ENCODE assay signal across 10 cellular contexts in the genomic region with DNA sequence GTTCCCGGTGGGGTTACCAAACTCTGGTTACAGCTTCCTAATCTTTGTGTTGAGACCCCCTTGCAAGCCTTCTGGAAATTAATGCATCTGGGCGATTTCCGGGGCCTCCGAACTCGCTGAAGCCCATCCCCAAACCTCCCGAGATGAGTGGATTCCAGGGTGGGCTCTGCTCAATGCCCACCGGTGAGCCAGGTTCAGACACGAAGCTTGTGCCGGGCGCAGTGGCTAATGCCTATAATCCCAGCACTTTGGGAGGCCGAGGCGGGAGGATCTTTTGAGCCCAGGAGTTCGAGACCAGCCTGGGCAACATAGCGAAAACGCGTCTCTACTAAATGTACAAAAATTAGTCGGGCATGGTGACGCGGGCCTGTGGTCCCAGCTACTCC. TPM values are rescaled to one million over a fixed set of nuclear protein-coding genes. Genes with fewer than 3 reads are reported as not detected.
DNase-seq lines count a peak whose midpoint lies in the region; ATAC-seq, FAIRE-seq and TF ChIP-seq lines count a peak whose summit lies in the region.
"Had no signal": no experiment of that assay in that cellular context is flagged by ENCODE, and none has a peak within 500 bp of the region (broad histone marks: within the 10 kb centered on the region; RNA-seq: fewer than 3 reads in every experiment).

No MANE protein-coding gene starts in this region.

- H3K4me1 Mint-ChIP-seq in GM23338 = peaks cover 8% of the 10 kb centered on the region
- H3K4me1 Mint-ChIP-seq in activated T-helper 2 cell treated with anti-CD3 and anti-CD28 coated beads, Interferon-gamma antibody, Interleukin-2, Interleukin-4, amounts not matched to agents 10 μg/mL and 5 μg/mL and 100 μg/mL, durations not matched to agents 14 hours and 24 hours and 36 hours (ENCODE audit: low read depth) = peaks cover 20% of the 10 kb centered on the region

- intact Hi-C loops in activated T-helper 2 cell treated with anti-CD3 and anti-CD28 coated beads, Interferon-gamma antibody, Interleukin-2, Interleukin-4, amounts not matched to agents 10 μg/mL and 5 μg/mL and 100 μg/mL, durations not matched to agents 14 hours and 24 hours and 36 hours (cut with micrococcal nuclease) = loop anchor here (1.0 to 5.0 kb wide), 7 partner anchors 35 to 1035 kb away; partner anchors contain the start of gene FOCAD

- no CpG with 5 or more reads among the region's 19 CpGs for WGBS in iPS DF 6.9 (ENCODE audit: insufficient coverage, insufficient read length)
- WGBS in small intestine, 3 donors = 81 to 84% (median 82%) methylated on average over 19 of the region's 19 CpGs

- H3K4me3 ChIP-seq in GM23338 (peak overlapping the region; percentile 55), iPS DF 6.9 (ENCODE audit: low read length) (peak overlapping the region; percentile 24; the same call in 1 of the 2 replicates), small intestine (ENCODE audit: low read depth in 1 of 2, low read length in 2 of 2) (peak overlapping the region in 1 of 2 donors; percentile 53)

- no peak for TF ChIP-seq CTCF in GM23338 (conservative IDR thresholded peaks at IDR 0.05; ENCODE audit: low read depth in 2 of 2)

- FAIRE-seq in small intestine (lab: Jason Lieb, UNC) = no peak
- FAIRE-seq: endometrium had no signal

- peaks cover 8% of the 10 kb centered on the region; the same call in 1 of the 2 replicates for H3K27me3 ChIP-seq in GM23338 (ENCODE audit: insufficient read depth)
- H3K27me3 ChIP-seq in iPS DF 6.9 (ENCODE audit: control insufficient read depth, insufficient read depth, low read length) = no peaks in the 10 kb centered on the region
- H3K27me3 ChIP-seq in small intestine (ENCODE audit: control insufficient read depth in 2 of 2, insufficient read depth in 2 of 2, low read length in 2 of 2) = no peaks in the 10 kb centered on the region

- DNase-seq in GM23338 (ENCODE audit: low spot score) = no peak
- DNase-seq in activated T-helper 2 cell treated with anti-CD3 and anti-CD28 coated beads, Interferon-gamma antibody, Interleukin-2, Interleukin-4, amounts not matched to agents 10 μg/mL and 5 μg/mL and 100 μg/mL, durations not matched to agents 14 hours and 24 hours and 36 hours (ENCODE audit: low spot score) = no peak
- DNase-seq in iPS DF 6.9 (ENCODE audit: low read depth, low spot score) = no peak
- DNase-seq in small intestine = no peak
- no peak for DNase-seq in MV-4-11 (lab: John Stamatoyannopoulos, UW)
- no peak for DNase-seq in NCI-H2171 treated with DMSO at 0.1 percent for 48 hours (lab: John Stamatoyannopoulos, UW)
- DNase-seq in UCSD-AML1 (lab: John Stamatoyannopoulos, UW; ENCODE audit: unreplicated experiment) = no peak

- no peak overlapping the region for H3K27ac Mint-ChIP-seq in GM23338
- H3K27ac Mint-ChIP-seq in activated T-helper 2 cell treated with anti-CD3 and anti-CD28 coated beads, Interferon-gamma antibody, Interleukin-2, Interleukin-4, amounts not matched to agents 10 μg/mL and 5 μg/mL and 100 μg/mL, durations not matched to agents 14 hours and 24 hours and 36 hours = peak overlapping the region; percentile 56
- H3K27ac Mint-ChIP-seq: IgD-negative memory B cell had no signal

- no peaks in the 10 kb centered on the region for H3K36me3 Mint-ChIP-seq in GM23338 (ENCODE audit: low read depth)
- peaks cover 10% of the 10 kb centered on the region for H3K36me3 Mint-ChIP-seq in activated T-helper 2 cell treated with anti-CD3 and anti-CD28 coated beads, Interferon-gamma antibody, Interleukin-2, Interleukin-4, amounts not matched to agents 10 μg/mL and 5 μg/mL and 100 μg/mL, durations not matched to agents 14 hours and 24 hours and 36 hours (ENCODE audit: low read depth)
- H3K36me3 Mint-ChIP-seq: IgD-negative memory B cell had no signal

- peaks cover 12% of the 10 kb centered on the region for H3K27me3 Mint-ChIP-seq in GM23338 (ENCODE audit: insufficient read depth, low read depth, poor library complexity)
- H3K27me3 Mint-ChIP-seq in activated T-helper 2 cell treated with anti-CD3 and anti-CD28 coated beads, Interferon-gamma antibody, Interleukin-2, Interleukin-4, amounts not matched to agents 10 μg/mL and 5 μg/mL and 100 μg/mL, durations not matched to agents 14 hours and 24 hours and 36 hours (ENCODE audit: low read depth) = peaks cover 3% of the 10 kb centered on the region
- H3K27me3 Mint-ChIP-seq: IgD-negative memory B cell had no signal

- peaks cover 5% of the 10 kb centered on the region; the same call in 1 of the 2 replicates for H3F3A ChIP-seq in GM23338 (replicated peaks; ENCODE audit: low read depth)

- H3K79me2 ChIP-seq in GM23338 (replicated peaks; ENCODE audit: insufficient read depth) = no peaks in the 10 kb centered on the region

- no peaks in the 10 kb centered on the region for H3K9me3 Mint-ChIP-seq in GM23338
- no peaks in the 10 kb centered on the region for H3K9me3 Mint-ChIP-seq in activated T-helper 2 cell treated with anti-CD3 and anti-CD28 coated beads, Interferon-gamma antibody, Interleukin-2, Interleukin-4, amounts not matched to agents 10 μg/mL and 5 μg/mL and 100 μg/mL, durations not matched to agents 14 hours and 24 hours and 36 hours
- H3K9me3 Mint-ChIP-seq: IgD-negative memory B cell had no signal

- ATAC-seq in GM23338 = no peak
- ATAC-seq in HG02870 (IDR thresholded peaks at IDR 0.05; ENCODE audit: unreplicated experiment) = no peak

- peak overlapping the region; percentile 61 for H3K4me3 Mint-ChIP-seq in GM23338
- H3K4me3 Mint-ChIP-seq in activated T-helper 2 cell treated with anti-CD3 and anti-CD28 coated beads, Interferon-gamma antibody, Interleukin-2, Interleukin-4, amounts not matched to agents 10 μg/mL and 5 μg/mL and 100 μg/mL, durations not matched to agents 14 hours and 24 hours and 36 hours (ENCODE audit: low read depth) = peak overlapping the region; percentile 37

- H3K4me1 ChIP-seq in GM23338 (ENCODE audit: insufficient read depth) = peaks cover 21% of the 10 kb centered on the region
- H3K4me1 ChIP-seq in iPS DF 6.9 (ENCODE audit: control insufficient read depth, insufficient read depth, low read length) = no peaks in the 10 kb centered on the region; the same call in 1 of the 2 replicates
- H3K4me1 ChIP-seq in small intestine (ENCODE audit: control insufficient read depth in 2 of 2, insufficient read depth in 1 of 2, low read depth in 1 of 2, low read length in 1 of 2) = no peaks in the 10 kb centered on the region

- no peaks in the 10 kb centered on the region for H4K20me1 ChIP-seq in GM23338 (replicated peaks; ENCODE audit: insufficient read depth)

- peak overlapping the region; percentile 92 for H2AFZ ChIP-seq in GM23338

- peak overlapping the region; percentile 79 for H3K4me2 ChIP-seq in GM23338

- H3K27ac ChIP-seq in GM23338 (ENCODE audit: low read depth) (no peak overlapping the region), iPS DF 6.9 (ENCODE audit: low read length) (no peak overlapping the region), small intestine (ENCODE audit: low read depth in 1 of 2, low read length in 1 of 2) (peak overlapping the region; percentile 52 to 74)

- H3K36me3 ChIP-seq in GM23338 (ENCODE audit: insufficient read depth) = no peaks in the 10 kb centered on the region
- H3K36me3 ChIP-seq in iPS DF 6.9 (ENCODE audit: control insufficient read depth, insufficient read depth, low read length) = no peaks in the 10 kb centered on the region
- H3K36me3 ChIP-seq in small intestine (ENCODE audit: control insufficient read depth in 2 of 2, insufficient read depth in 2 of 2, low read length in 2 of 2) = no peaks in the 10 kb centered on the region

- no peaks in the 10 kb centered on the region for H3K9me2 ChIP-seq in GM23338 (ENCODE audit: insufficient read depth)

- no peaks in the 10 kb centered on the region for H3K9me3 ChIP-seq in iPS DF 6.9 (ENCODE audit: control insufficient read depth, insufficient read depth, low read length)
- no peaks in the 10 kb centered on the region for H3K9me3 ChIP-seq in small intestine (ENCODE audit: control insufficient read depth, low read depth)

TF ChIP-seq in GM23338, 12 proteins besides CTCF, POLR2A, EP300 and RAD21 (continues in another document):
- TF ChIP-seq REST (IDR thresholded peaks at IDR 0.05; ENCODE audit: unreplicated experiment) = no peak
- TF ChIP-seq NANOG (IDR thresholded peaks at IDR 0.05; ENCODE audit: borderline replicate concordance) = no peak
- TF ChIP-seq STAT1 (IDR thresholded peaks at IDR 0.05; ENCODE audit: unreplicated experiment) = no peak

RNA-seq across cellular contexts. Expression of gene HACD4, which starts 0.4 kb away (rescaled TPM):
- total RNA-seq in GM23338 (2014; rRNA removed; shearing (Covaris generic)) = 2.2 and 2.5 TPM in 2 replicates
- polyA plus RNA-seq in GM23338 (2016; fragmentation: Nextera tagmentation; extraction: Ambion mirVana) (1.3 and 1.7 TPM in 2 replicates), small intestine (under 1 TPM; 0.22 to 0.94 (median 0.81) TPM)
- total RNA-seq in activated T-helper 2 cell treated with anti-CD3 and anti-CD28 coated beads, Interferon-gamma antibody, Interleukin-2, Interleukin-4, amounts not matched to agents 10 μg/mL and 5 μg/mL and 100 μg/mL, durations not matched to agents 14 hours and 24 hours and 36 hours = 2.2 and 2.4 TPM in 2 replicates

RNA-seq across cellular contexts. Expression of gene IFNB1, which starts 45.9 kb away (rescaled TPM):
- total RNA-seq in GM23338 (2014; rRNA removed; shearing (Covaris generic)) = not detected in 2 replicates
- not detected in 2 replicates for polyA plus RNA-seq in GM23338 (2016; fragmentation: Nextera tagmentation; extraction: Ambion mirVana)
- not detected in 2 replicates for total RNA-seq in activated T-helper 2 cell treated with anti-CD3 and anti-CD28 coated beads, Interferon-gamma antibody, Interleukin-2, Interleukin-4, amounts not matched to agents 10 μg/mL and 5 μg/mL and 100 μg/mL, durations not matched to agents 14 hours and 24 hours and 36 hours
- not detected for polyA plus RNA-seq in small intestine
- polyA plus RNA-seq: IgD-negative memory B cell had no signal

Comparison
In these comparisons a context has a peak if more than half of its experiments do, and no peak if none do; other contexts are left out.
1. H3K27ac ChIP-seq: peak in small intestine (2 of 2); none in GM23338 (single experiment) and iPS DF 6.9 (single experiment).